ENCODE assay signal across 36 cellular contexts in the genomic region with DNA sequence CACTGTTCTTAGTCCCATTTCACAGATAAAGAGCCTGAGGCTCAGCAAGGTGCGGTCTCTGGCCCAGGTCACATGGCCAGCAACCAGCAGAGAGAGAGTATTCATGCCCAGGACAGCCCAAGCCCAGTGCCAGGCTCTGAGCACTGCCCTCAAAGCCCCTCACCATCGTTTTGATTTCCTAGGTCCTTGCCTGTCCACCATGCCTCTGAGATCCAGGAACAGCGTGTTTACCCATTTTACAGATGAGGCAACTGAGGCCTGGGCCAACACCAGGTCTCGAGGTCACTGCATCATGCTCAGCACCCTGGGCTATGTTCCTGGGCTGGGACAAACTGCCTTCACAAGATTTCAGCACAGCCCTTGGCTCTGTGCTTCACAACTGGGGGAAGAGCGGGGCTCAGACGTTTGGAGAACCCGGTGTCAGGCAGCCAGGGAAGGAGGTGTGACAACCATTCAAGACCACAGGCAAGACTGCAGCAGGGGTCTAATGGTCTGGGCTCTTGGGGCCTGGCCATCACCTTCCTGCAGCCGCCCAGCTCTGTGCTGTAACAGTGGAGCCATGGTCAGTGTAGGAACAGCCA. TPM values are rescaled to one million over a fixed set of nuclear protein-coding genes. Genes with fewer than 3 reads are reported as not detected.
"Had no signal": no experiment of that assay in that cellular context is flagged by ENCODE, and none has a peak within 500 bp of the region (broad histone marks: within the 10 kb centered on the region; RNA-seq: fewer than 3 reads in every experiment).

No MANE protein-coding gene starts in this region.

- H3K27ac Mint-ChIP-seq: activated B cell treated with CpG ODN at 0.5 μM for 24 hours; activated CD8-positive, alpha-beta T cell treated with anti-CD3 and anti-CD28 coated beads for 36 hours; activated naive CD4-positive, alpha-beta T cell treated with anti-CD3 and anti-CD28 coated beads for 36 hours; activated naive CD4-positive, alpha-beta T cell treated with anti-CD3 and anti-CD28 coated beads, Interleukin-2, amount 50 U/mL, for 24 hours; activated naive CD8-positive, alpha-beta T cell treated with anti-CD3 and anti-CD28 coated beads for 36 hours; activated naive CD8-positive, alpha-beta T cell treated with anti-CD3 and anti-CD28 coated beads, Interleukin-2, amount 50 U/mL, for 24 hours; activated T-helper 1 cell treated with anti-CD3 and anti-CD28 coated beads, Interleukin-12 subunit alpha, Interleukin-12 subunit beta, Interleukin-2, Interleukin-4 antibody, amounts not matched to agents 30 ng/mL and 10 ng/mL and 1 ng/mL, durations not matched to agents 14 hours and 24 hours and 36 hours; activated T-helper 2 cell treated with anti-CD3 and anti-CD28 coated beads, Interferon-gamma antibody, Interleukin-2, Interleukin-4, amounts not matched to agents 10 μg/mL and 5 μg/mL and 100 μg/mL, durations not matched to agents 14 hours and 24 hours and 36 hours; effector memory CD8-positive, alpha-beta T cell; T-helper 17 cell; T-helper 2 cell treated with Interferon-gamma antibody and Interleukin-4, amounts not matched to agents 5 μg/mL and 100 μg/mL, for 36 hours had no signal

- H3K36me3 Mint-ChIP-seq: activated naive CD4-positive, alpha-beta T cell treated with anti-CD3 and anti-CD28 coated beads, Interleukin-2, amount 50 U/mL, for 24 hours had no signal

- H3K4me3 ChIP-seq: adrenal gland, body of pancreas, esophagus muscularis mucosa, gastrocnemius medialis, heart left ventricle had no signal

- H3K27ac ChIP-seq: adrenal gland, body of pancreas, esophagus muscularis mucosa, foreskin keratinocyte, gastrocnemius medialis, heart left ventricle, WERI-Rb-1 had no signal

- ATAC-seq: activated CD4-positive, CD25-positive, alpha-beta regulatory T cell treated with anti-CD3 and anti-CD28 coated beads, Interleukin-2, amount 50 U/mL, for 24 hours; activated CD8-positive, alpha-beta T cell treated with anti-CD3 and anti-CD28 coated beads for 36 hours; body of pancreas; effector memory CD8-positive, alpha-beta T cell; foreskin keratinocyte; gastrocnemius medialis; heart left ventricle; T-helper 17 cell had no signal

- H3K9me3 Mint-ChIP-seq: effector memory CD8-positive, alpha-beta T cell had no signal

- H3K4me1 ChIP-seq: adrenal gland, body of pancreas, esophagus muscularis mucosa, foreskin keratinocyte, gastrocnemius medialis, heart left ventricle had no signal

- H3K4me1 Mint-ChIP-seq: activated B cell treated with CpG ODN at 0.5 μM for 24 hours; activated naive CD4-positive, alpha-beta T cell treated with anti-CD3 and anti-CD28 coated beads, Interleukin-2, amount 50 U/mL, for 24 hours; activated naive CD8-positive, alpha-beta T cell treated with anti-CD3 and anti-CD28 coated beads for 36 hours; activated naive CD8-positive, alpha-beta T cell treated with anti-CD3 and anti-CD28 coated beads, Interleukin-2, amount 50 U/mL, for 24 hours; T-helper 17 cell had no signal

- H3K27me3 Mint-ChIP-seq: activated naive CD8-positive, alpha-beta T cell treated with anti-CD3 and anti-CD28 coated beads, Interleukin-2, amount 50 U/mL, for 24 hours had no signal

- H3K36me3 ChIP-seq: adrenal gland, esophagus muscularis mucosa, gastrocnemius medialis, heart left ventricle, WERI-Rb-1 had no signal

- DNase-seq: activated B cell treated with CpG ODN at 0.5 μM for 24 hours; activated CD4-positive, alpha-beta T cell treated with anti-CD3 and anti-CD28 coated beads for 48 hours; activated CD4-positive, alpha-beta T cell treated with anti-CD3 and anti-CD28 coated beads, Interleukin-2, amount 50 U/mL, for 1 hour; activated CD4-positive, alpha-beta T cell treated with anti-CD3 and anti-CD28 coated beads, Interleukin-2, amount 50 U/mL, for 48 hours; activated CD8-positive, alpha-beta T cell treated with anti-CD3 and anti-CD28 coated beads for 36 hours; activated effector memory CD4-positive, alpha-beta T cell treated with anti-CD3 and anti-CD28 coated beads, Interleukin-2, amount 50 U/mL, for 16 hours; activated naive CD4-positive, alpha-beta T cell treated with anti-CD3 and anti-CD28 coated beads for 36 hours; activated naive CD8-positive, alpha-beta T cell treated with anti-CD3 and anti-CD28 coated beads for 36 hours; activated naive CD8-positive, alpha-beta T cell treated with anti-CD3 and anti-CD28 coated beads, Interleukin-2, amount 50 U/mL, for 24 hours; activated T-cell treated with anti-CD3 and anti-CD28 coated beads, Interleukin-2, amount 50 U/mL, for 1 hour; activated T-cell treated with anti-CD3 and anti-CD28 coated beads, Interleukin-2, amount 50 U/mL, for 48 hours; adrenal gland; amygdala; aorta; body of pancreas; cortex of kidney; dermis blood vessel endothelial cell; effector CD4-positive, alpha-beta T cell; effector memory CD8-positive, alpha-beta T cell; erythroblast; foreskin keratinocyte; gastrocnemius medialis; glutamatergic neuron; heart left ventricle; T-helper 1 cell; T-helper 17 cell; T1000; WERI-Rb-1 had no signal

- H3K4me3 Mint-ChIP-seq: activated B cell treated with CpG ODN at 0.5 μM for 24 hours; activated CD8-positive, alpha-beta T cell treated with anti-CD3 and anti-CD28 coated beads for 36 hours; activated naive CD4-positive, alpha-beta T cell treated with anti-CD3 and anti-CD28 coated beads for 36 hours; activated naive CD4-positive, alpha-beta T cell treated with anti-CD3 and anti-CD28 coated beads, Interleukin-2, amount 50 U/mL, for 24 hours; activated naive CD8-positive, alpha-beta T cell treated with anti-CD3 and anti-CD28 coated beads for 36 hours; activated naive CD8-positive, alpha-beta T cell treated with anti-CD3 and anti-CD28 coated beads, Interleukin-2, amount 50 U/mL, for 24 hours; activated T-helper 1 cell treated with anti-CD3 and anti-CD28 coated beads, Interleukin-12 subunit alpha, Interleukin-12 subunit beta, Interleukin-2, Interleukin-4 antibody, amounts not matched to agents 30 ng/mL and 10 ng/mL and 1 ng/mL, durations not matched to agents 14 hours and 24 hours and 36 hours; effector memory CD8-positive, alpha-beta T cell; T-helper 17 cell; T-helper 2 cell treated with Interferon-gamma antibody and Interleukin-4, amounts not matched to agents 5 μg/mL and 100 μg/mL, for 36 hours had no signal

- H3K27me3 ChIP-seq: adrenal gland, body of pancreas, foreskin keratinocyte, gastrocnemius medialis had no signal

RNA-seq across cellular contexts. Expression of a gene that starts 1.3 kb away (rescaled TPM):
- total RNA-seq: activated B cell treated with CpG ODN at 0.5 μM for 24 hours; activated CD8-positive, alpha-beta memory T cell treated with anti-CD3 and anti-CD28 coated beads for 36 hours; activated CD8-positive, alpha-beta T cell treated with anti-CD3 and anti-CD28 coated beads for 36 hours; activated naive CD4-positive, alpha-beta T cell treated with anti-CD3 and anti-CD28 coated beads for 36 hours; activated naive CD8-positive, alpha-beta T cell treated with anti-CD3 and anti-CD28 coated beads for 36 hours; activated T-helper 1 cell treated with anti-CD3 and anti-CD28 coated beads, Interleukin-12 subunit alpha, Interleukin-12 subunit beta, Interleukin-2, Interleukin-4 antibody, amounts not matched to agents 30 ng/mL and 10 ng/mL and 1 ng/mL, durations not matched to agents 14 hours and 24 hours and 36 hours; activated T-helper 2 cell treated with anti-CD3 and anti-CD28 coated beads, Interferon-gamma antibody, Interleukin-2, Interleukin-4, amounts not matched to agents 10 μg/mL and 5 μg/mL and 100 μg/mL, durations not matched to agents 14 hours and 24 hours and 36 hours; adrenal gland; aorta; body of pancreas; chondrocyte; dermis blood vessel endothelial cell; foreskin keratinocyte; gastrocnemius medialis; heart left ventricle; T-helper 17 cell had no signal

RNA-seq across cellular contexts. Expression of a gene that starts 50.5 kb away (rescaled TPM):
- total RNA-seq: activated B cell treated with CpG ODN at 0.5 μM for 24 hours; activated CD8-positive, alpha-beta memory T cell treated with anti-CD3 and anti-CD28 coated beads for 36 hours; activated CD8-positive, alpha-beta T cell treated with anti-CD3 and anti-CD28 coated beads for 36 hours; activated naive CD4-positive, alpha-beta T cell treated with anti-CD3 and anti-CD28 coated beads for 36 hours; activated naive CD8-positive, alpha-beta T cell treated with anti-CD3 and anti-CD28 coated beads for 36 hours; activated T-helper 1 cell treated with anti-CD3 and anti-CD28 coated beads, Interleukin-12 subunit alpha, Interleukin-12 subunit beta, Interleukin-2, Interleukin-4 antibody, amounts not matched to agents 30 ng/mL and 10 ng/mL and 1 ng/mL, durations not matched to agents 14 hours and 24 hours and 36 hours; activated T-helper 2 cell treated with anti-CD3 and anti-CD28 coated beads, Interferon-gamma antibody, Interleukin-2, Interleukin-4, amounts not matched to agents 10 μg/mL and 5 μg/mL and 100 μg/mL, durations not matched to agents 14 hours and 24 hours and 36 hours; adrenal gland; aorta; body of pancreas; chondrocyte; dermis blood vessel endothelial cell; esophagus muscularis mucosa; foreskin keratinocyte; gastrocnemius medialis; heart left ventricle; T-helper 17 cell had no signal
